Comparison of ENCODE assay signal across 1 cellular context in genomic region chrX:37570349-37570748, GRCh38. TPM values are rescaled to one million over a fixed set of nuclear protein-coding genes. Genes with fewer than 3 reads are reported as not detected.
"Had no signal": no experiment of that assay in that cellular context is flagged by ENCODE, and none has a peak within 500 bp of the region (broad histone marks: within the 10 kb centered on the region; RNA-seq: fewer than 3 reads in every experiment).

No MANE protein-coding gene starts in this region.

RNA-seq across cellular contexts. Expression of gene LANCL3, which starts 1.1 kb away (rescaled TPM):
- total RNA-seq: GM23248 had no signal
- polyA plus RNA-seq: GM23248 had no signal
